ENCODE assay signal across 23 cellular contexts in the genomic region with DNA sequence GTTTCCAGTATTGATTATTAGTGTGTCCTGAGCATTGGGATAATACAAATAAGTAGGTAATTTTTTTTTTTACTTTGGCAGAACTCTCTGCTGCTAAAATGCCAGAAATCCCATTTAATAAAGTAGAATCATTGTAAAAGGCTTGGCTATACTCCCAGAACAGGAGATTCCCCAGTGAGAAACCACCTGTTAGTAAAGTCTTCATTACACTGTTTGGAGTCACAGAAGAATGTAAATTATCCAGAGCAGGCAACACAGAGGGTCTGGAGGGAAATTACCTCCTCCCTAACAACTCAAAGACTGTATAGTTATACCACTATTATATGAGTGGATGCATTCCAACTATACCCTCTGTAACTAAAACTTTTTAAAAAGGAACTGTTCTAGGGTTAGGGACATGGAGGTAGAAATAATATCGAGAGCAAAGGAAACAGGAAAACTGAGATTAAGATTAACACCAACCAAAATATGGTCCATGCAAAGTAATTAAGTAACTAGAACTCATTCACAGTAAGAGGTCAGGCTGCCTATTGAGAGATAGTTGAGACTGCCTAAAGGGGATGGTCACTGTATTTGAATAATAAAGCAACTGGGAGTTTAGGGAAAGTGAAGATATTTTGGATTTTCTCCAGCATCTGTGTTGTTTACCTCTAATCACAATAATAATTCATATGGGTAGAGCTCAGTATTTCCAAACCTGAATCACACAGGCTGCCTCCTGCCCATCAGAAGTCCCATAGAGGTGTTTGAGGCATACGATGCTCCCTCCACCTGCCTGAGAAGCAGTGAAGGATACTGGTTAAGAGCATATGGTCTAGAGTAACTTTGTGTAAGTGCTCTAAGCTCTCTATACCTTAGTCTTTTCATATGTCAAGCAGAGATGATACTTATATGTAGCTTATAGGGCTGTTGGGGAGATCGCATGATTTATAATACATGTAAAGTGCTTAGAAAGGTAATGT. TPM values are rescaled to one million over a fixed set of nuclear protein-coding genes. Genes with fewer than 3 reads are reported as not detected.
DNase-seq lines count a peak whose midpoint lies in the region; ATAC-seq and TF ChIP-seq lines count a peak whose summit lies in the region.
"Had no signal": no experiment of that assay in that cellular context is flagged by ENCODE, and none has a peak within 500 bp of the region (broad histone marks: within the 10 kb centered on the region; RNA-seq: fewer than 3 reads in every experiment).

No MANE protein-coding gene starts in this region.

- H3K9ac ChIP-seq in H9 (ENCODE audit: extremely low read depth, insufficient read length, low read length): no peak overlapping the region

- H3K27ac Mint-ChIP-seq in H9 (peak overlapping the region in 2 of 3 experiments; percentile 90 to 96; a peak in 5 of 7 replicates), type B pancreatic cell (no peak overlapping the region)
- H3K27ac Mint-ChIP-seq: activated naive CD8-positive, alpha-beta T cell treated with anti-CD3 and anti-CD28 coated beads, Interleukin-2, amount 50 U/mL, for 24 hours; dendritic cell treated with granulocyte-macrophage colony-stimulating factor and Interleukin-4, amounts not matched to agents 40 ng/mL and 50 ng/mL, for 4 days; naive thymus-derived CD4-positive, alpha-beta T cell; T-helper 17 cell had no signal

- H3K4me1 Mint-ChIP-seq in H9: peaks cover 19 to 31% of the 10 kb centered on the region in 2 experiments
- H3K4me1 Mint-ChIP-seq in type B pancreatic cell (ENCODE audit: unreplicated experiment): no peaks in the 10 kb centered on the region
- H3K4me1 Mint-ChIP-seq: activated naive CD8-positive, alpha-beta T cell treated with anti-CD3 and anti-CD28 coated beads, Interleukin-2, amount 50 U/mL, for 24 hours; naive thymus-derived CD4-positive, alpha-beta T cell; T-helper 17 cell had no signal

- no peaks in the 10 kb centered on the region for H3K79me2 ChIP-seq in H9 (ENCODE audit: insufficient read depth, low read length)

- H4K20me1 ChIP-seq in H9 (ENCODE audit: control insufficient read depth, insufficient read depth, insufficient read length): no peaks in the 10 kb centered on the region

- no peak overlapping the region for H2BK12ac ChIP-seq in H9 (ENCODE audit: insufficient read length, low read depth, low read length)

- H3K4me3 ChIP-seq in body of pancreas: no peak overlapping the region
- H3K4me3 ChIP-seq in right cardiac atrium (ENCODE audit: low read length): no peak overlapping the region
- H3K4me3 ChIP-seq: left lung, ovary, Peyer's patch, right lobe of liver had no signal

- H3K23ac ChIP-seq in H9 (ENCODE audit: insufficient read length, low read depth, low read length): no peak overlapping the region

- TF ChIP-seq CTCF in H9 (conservative IDR thresholded peaks at IDR 0.05) (no peak), body of pancreas (IDR thresholded peaks at IDR 0.05) (no peak), type B pancreatic cell (conservative IDR thresholded peaks at IDR 0.05) (no peak)

- H3K4ac ChIP-seq in H9 (ENCODE audit: low read depth, low read length): no peak overlapping the region

- peaks cover 0 to 2% of the 10 kb centered on the region in 2 experiments; a peak in 2 of 5 replicates for H3K9me3 Mint-ChIP-seq in H9
- no peaks in the 10 kb centered on the region for H3K9me3 Mint-ChIP-seq in type B pancreatic cell
- H3K9me3 Mint-ChIP-seq: activated naive CD8-positive, alpha-beta T cell treated with anti-CD3 and anti-CD28 coated beads, Interleukin-2, amount 50 U/mL, for 24 hours; dendritic cell treated with granulocyte-macrophage colony-stimulating factor and Interleukin-4, amounts not matched to agents 40 ng/mL and 50 ng/mL, for 4 days had no signal

- DNase-seq in H9 (no peak), NCI-H446 (lab: John Stamatoyannopoulos, UW) (peak; percentile 75 to 91), body of pancreas (no peak), myocyte (ENCODE audit: low read depth) (peak; percentile 52), type B pancreatic cell (ENCODE audit: extremely low spot score, unreplicated experiment) (no peak), right cardiac atrium (no peak)
- DNase-seq in activated CD8-positive, alpha-beta memory T cell treated with anti-CD3 and anti-CD28 coated beads for 24 hours: no peak
- DNase-seq: activated CD8-positive, alpha-beta memory T cell treated with anti-CD3 and anti-CD28 coated beads, Interleukin-2, amount 50 U/mL, for 48 hours; activated effector memory CD4-positive, alpha-beta T cell treated with anti-CD3 and anti-CD28 coated beads, Interleukin-2, amount 50 U/mL, for 16 hours; activated naive CD8-positive, alpha-beta T cell treated with anti-CD3 and anti-CD28 coated beads, Interleukin-2, amount 50 U/mL, for 24 hours; glutamatergic neuron; left lung; naive thymus-derived CD4-positive, alpha-beta T cell; NCI-H1436 treated with DMSO at 0.1 percent for 48 hours; ovary; Peyer's patch; right lobe of liver; T-helper 17 cell; trophoblast cell; WERI-Rb-1 had no signal

- no peak overlapping the region for H4K8ac ChIP-seq in H9 (replicated peaks; ENCODE audit: insufficient read length, low read depth, low read length)

- no peak overlapping the region for H2BK20ac ChIP-seq in H9 (ENCODE audit: low read depth, low read length, poor library complexity, severe bottlenecking)

- H3K27me3 Mint-ChIP-seq in H9 (ENCODE audit: low read depth) (peaks cover 2% of the 10 kb centered on the region; the same call in 1 of the 2 replicates), type B pancreatic cell (no peaks in the 10 kb centered on the region)
- H3K27me3 Mint-ChIP-seq: activated naive CD8-positive, alpha-beta T cell treated with anti-CD3 and anti-CD28 coated beads, Interleukin-2, amount 50 U/mL, for 24 hours; dendritic cell treated with granulocyte-macrophage colony-stimulating factor and Interleukin-4, amounts not matched to agents 40 ng/mL and 50 ng/mL, for 4 days; T-helper 17 cell had no signal

- no peak overlapping the region for H3K18ac ChIP-seq in H9 (ENCODE audit: insufficient read length, low read depth, low read length)

- H3T11ph ChIP-seq in H9 (ENCODE audit: low read length): no peak overlapping the region

- H4K91ac ChIP-seq in H9 (ENCODE audit: insufficient read length, low read depth, low read length): no peak overlapping the region

- H3K27ac ChIP-seq in H9 (ENCODE audit: insufficient read length, low read depth, low read length) (no peak overlapping the region), body of pancreas (peak overlapping the region in 2 of 4 donors; percentile 25 to 62), right cardiac atrium (ENCODE audit: low read length) (no peak overlapping the region)
- H3K27ac ChIP-seq: left lung, ovary, Peyer's patch, right lobe of liver, WERI-Rb-1 had no signal

- H3K4me1 ChIP-seq in H9 (ENCODE audit: insufficient read depth, low read length) (no peaks in the 10 kb centered on the region; the same call in 1 of the 2 replicates), body of pancreas (peaks cover 3% of the 10 kb centered on the region), right cardiac atrium (ENCODE audit: control insufficient read depth, insufficient read depth, low read length) (no peaks in the 10 kb centered on the region)
- H3K4me1 ChIP-seq: left lung, Peyer's patch, right lobe of liver had no signal

- no peaks in the 10 kb centered on the region for H3K9me3 ChIP-seq in H9 (ENCODE audit: control insufficient read depth, low read depth, low read length)
- no peaks in the 10 kb centered on the region for H3K9me3 ChIP-seq in body of pancreas
- H3K9me3 ChIP-seq in right cardiac atrium (ENCODE audit: control insufficient read depth, low read length): no peaks in the 10 kb centered on the region
- H3K9me3 ChIP-seq: left lung, ovary, Peyer's patch, right lobe of liver had no signal

- H3K56ac ChIP-seq in H9 (ENCODE audit: insufficient read length, low read depth, low read length): no peak overlapping the region

- no peak for TF ChIP-seq POLR2A in body of pancreas (IDR thresholded peaks at IDR 0.05)

- H3K14ac ChIP-seq in H9 (ENCODE audit: insufficient read depth, low read length): no peak overlapping the region

- ATAC-seq in body of pancreas: peak; percentile 45
- no peak for ATAC-seq in GM19351 (IDR thresholded peaks at IDR 0.05; ENCODE audit: unreplicated experiment)
- ATAC-seq in right cardiac atrium: no peak
- ATAC-seq: activated naive CD8-positive, alpha-beta T cell treated with anti-CD3 and anti-CD28 coated beads, Interleukin-2, amount 50 U/mL, for 24 hours; HepG2; left lung; naive thymus-derived CD4-positive, alpha-beta T cell; right lobe of liver; T-helper 17 cell had no signal

- no peaks in the 10 kb centered on the region for H3K36me3 ChIP-seq in body of pancreas (replicated peaks in 1 of 2; ENCODE audit: insufficient read depth in 1 of 2, low read depth in 2 of 2)
- H3K36me3 ChIP-seq: left lung, ovary, Peyer's patch, right lobe of liver, WERI-Rb-1 had no signal

- no peak overlapping the region for H2BK15ac ChIP-seq in H9 (ENCODE audit: low read depth, low read length)

- WGBS in H9 (ENCODE audit: extremely low coverage, insufficient read length, low lambda C conversion rate): no CpG with 5 or more reads among the region's 3 CpGs
- WGBS in body of pancreas, 2 donors: 59 to 79% methylated on average over 3 of the region's 3 CpGs
- WGBS in right cardiac atrium: 73% methylated on average over 3 of the region's 3 CpGs

- H2AK5ac ChIP-seq in H9 (ENCODE audit: insufficient read length, low read length): no peak overlapping the region

- H2BK5ac ChIP-seq in H9 (ENCODE audit: insufficient read length, low read length): no peak overlapping the region

- intact Hi-C loops in body of pancreas (cut with DNase I): no loop called here
- intact Hi-C loops in right cardiac atrium (cut with DNase I): no loop called here

- H3K36me3 Mint-ChIP-seq in H9 (ENCODE audit: insufficient read depth in 1 of 3, low read depth in 3 of 3) (peaks cover 0 to 4% (median 3%) of the 10 kb centered on the region in 3 experiments; a peak in 4 of 7 replicates), type B pancreatic cell (no peaks in the 10 kb centered on the region)
- H3K36me3 Mint-ChIP-seq: naive thymus-derived CD4-positive, alpha-beta T cell had no signal

- H3K27me3 ChIP-seq in H9 (ENCODE audit: insufficient read depth, low read length) (no peaks in the 10 kb centered on the region), body of pancreas (no peaks in the 10 kb centered on the region), right cardiac atrium (ENCODE audit: control insufficient read depth, insufficient read depth) (no peaks in the 10 kb centered on the region)
- H3K27me3 ChIP-seq: left lung, ovary, Peyer's patch, right lobe of liver had no signal

- H3K4me3 Mint-ChIP-seq in H9: peak overlapping the region in 1 of 2 experiments; percentile 57; a peak in 1 of 5 replicates
- H3K4me3 Mint-ChIP-seq in type B pancreatic cell: no peak overlapping the region
- H3K4me3 Mint-ChIP-seq: activated naive CD8-positive, alpha-beta T cell treated with anti-CD3 and anti-CD28 coated beads, Interleukin-2, amount 50 U/mL, for 24 hours; dendritic cell treated with granulocyte-macrophage colony-stimulating factor and Interleukin-4, amounts not matched to agents 40 ng/mL and 50 ng/mL, for 4 days; naive thymus-derived CD4-positive, alpha-beta T cell; T-helper 17 cell had no signal

- H2AFZ ChIP-seq in H9 (ENCODE audit: low read length): no peak overlapping the region

- H3K4me2 ChIP-seq in H9 (ENCODE audit: insufficient read depth, insufficient read length, low read length): no peak overlapping the region

- no peak overlapping the region for H4K5ac ChIP-seq in H9 (ENCODE audit: insufficient read length, low read depth, low read length)

- no peak overlapping the region for H2BK120ac ChIP-seq in H9 (ENCODE audit: low read depth, low read length, poor library complexity, severe bottlenecking)

- H3K79me1 ChIP-seq in H9 (ENCODE audit: insufficient read depth, low read depth, low read length, poor library complexity, severe bottlenecking): no peaks in the 10 kb centered on the region

- H3K23me2 ChIP-seq in H9 (ENCODE audit: insufficient read length, low read depth, low read length, poor library complexity, severe bottlenecking): no peaks in the 10 kb centered on the region

RNA-seq across cellular contexts. Expression of a gene that starts 34.5 kb away (rescaled TPM):
- 0.87 and 1.3 TPM in 2 replicates for total RNA-seq in H9 (2021)
- 10 to 100 TPM; 14.2 to 32.9 TPM for total RNA-seq in body of pancreas
- 0.40 and 1.3 TPM in 2 replicates for total RNA-seq in myocyte
- 2.2 TPM for polyA plus RNA-seq in myocyte (2012)
- 18.2 and 37.5 TPM in 2 replicates for total RNA-seq in type B pancreatic cell (ENCODE audit: low replicate concordance)
- total RNA-seq in right cardiac atrium: 1 to 10 TPM; 2.8 to 6.2 (median 4.2) TPM
- 2.9 TPM for polyA plus RNA-seq in right cardiac atrium
- total RNA-seq: HepG2 had no signal

Comparison
In these comparisons a context has a peak if more than half of its experiments do, and no peak if none do; other contexts are left out.
1. DNase-seq: peak in NCI-H446 (2 of 2) and myocyte (single experiment); none in H9 (single experiment), body of pancreas (0 of 4), type B pancreatic cell (single experiment), right cardiac atrium (0 of 3) and activated CD8-positive, alpha-beta memory T cell treated with anti-CD3 and anti-CD28 coated beads for 24 hours (single experiment).